Comparison of ENCODE assay signal across 19 cellular contexts in the genomic region with DNA sequence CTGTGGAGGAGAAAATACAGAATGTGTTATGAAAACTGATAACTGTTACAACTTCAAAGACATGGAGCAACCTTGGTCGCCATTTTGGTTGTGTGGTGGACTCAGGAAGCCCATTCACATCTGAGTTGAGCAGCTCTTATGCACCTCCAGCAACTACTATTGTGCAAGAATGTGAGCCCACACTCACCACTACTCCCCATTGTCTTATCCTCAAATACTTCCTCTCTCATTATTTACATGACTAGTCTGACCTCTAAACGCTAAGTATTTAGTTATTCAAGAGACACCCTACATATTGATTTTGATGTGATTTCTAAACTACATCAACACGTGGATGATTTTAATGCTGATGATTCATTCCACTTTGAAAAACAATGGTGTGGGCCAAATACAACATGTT.
DNase-seq lines count a peak whose midpoint lies in the region; ATAC-seq, FAIRE-seq and TF ChIP-seq lines count a peak whose summit lies in the region.
"Had no signal": no experiment of that assay in that cellular context is flagged by ENCODE, and none has a peak within 500 bp of the region (broad histone marks: within the 10 kb centered on the region; RNA-seq: fewer than 3 reads in every experiment).

No MANE protein-coding gene starts in this region.

- H2AFZ ChIP-seq in IMR-90 (replicated peaks; ENCODE audit: low read length, poor library complexity) (no peak overlapping the region), endothelial cell of umbilical vein (ENCODE audit: low read depth, low read length) (no peak overlapping the region)
- H2AFZ ChIP-seq: GM23248 had no signal

- H3K36me3 ChIP-seq in IMR-90 (ENCODE audit: control insufficient read depth, insufficient read depth, low read length) (no peaks in the 10 kb centered on the region), endothelial cell of umbilical vein (ENCODE audit: control insufficient read depth in 2 of 2, extremely low read depth in 1 of 2, insufficient read depth in 2 of 2, low read length in 2 of 2) (no peaks in the 10 kb centered on the region)
- H3K36me3 ChIP-seq: BE2C had no signal

- H3K4me1 ChIP-seq in IMR-90 (ENCODE audit: control insufficient read depth, insufficient read depth, low read length): no peaks in the 10 kb centered on the region
- H3K4me1 ChIP-seq in endothelial cell of umbilical vein (ENCODE audit: control insufficient read depth, extremely low read depth, insufficient read depth, low read length): no peaks in the 10 kb centered on the region
- H3K4me1 ChIP-seq: BE2C had no signal

- TF ChIP-seq POLR2A in IMR-90 (IDR thresholded peaks at IDR 0.05; ENCODE audit: low read depth, low read length) (no peak), endothelial cell of umbilical vein (IDR thresholded peaks at IDR 0.05; ENCODE audit: low read depth, low read length) (no peak)

- DNase-seq in IMR-90 (no peak), NOMO-1 treated with dmso at 0.1 percent for 144 hours (lab: John Stamatoyannopoulos, UW; ENCODE audit: unreplicated experiment) (peak; percentile 66), endothelial cell of umbilical vein (ENCODE audit: low read depth, low spot score) (peak; percentile 51), renal cortical epithelial cell (ENCODE audit: low read depth) (peak; percentile 20), activated T-cell treated with anti-CD3 and anti-CD28 coated beads for 4 hours (no peak)
- no peak for DNase-seq in activated CD4-positive, alpha-beta T cell treated with anti-CD3 and anti-CD28 coated beads for 1 hour
- DNase-seq: ACHN; BE2C; CD8-positive, alpha-beta T cell; DND-41; GDM1; GM23248; Karpas-422; NCI-H1048; NCI-H146; NCI-H2081 treated with DMSO at 0.1 percent for 48 hours; NCI-H524 had no signal

- H4K20me1 ChIP-seq in IMR-90 (ENCODE audit: insufficient read depth, low read length) (no peaks in the 10 kb centered on the region), endothelial cell of umbilical vein (replicated peaks; ENCODE audit: control insufficient read depth, extremely low read depth, insufficient read depth, low read length) (no peaks in the 10 kb centered on the region)

- H2AK9ac ChIP-seq in IMR-90 (replicated peaks; ENCODE audit: low read depth, low read length, poor library complexity): no peak overlapping the region

- H3K23ac ChIP-seq in IMR-90 (ENCODE audit: low read depth, low read length): no peak overlapping the region

- FAIRE-seq in endothelial cell of umbilical vein (lab: Jason Lieb, UNC): peak; percentile 63

- H2BK120ac ChIP-seq in IMR-90 (ENCODE audit: low read depth, low read length): no peak overlapping the region

- no peak overlapping the region for H4K8ac ChIP-seq in IMR-90 (ENCODE audit: low read depth in 2 of 2, low read length in 2 of 2)

- no peak overlapping the region for H3K4ac ChIP-seq in IMR-90 (ENCODE audit: low read depth, low read length)

- no CpG with 5 or more reads among the region's 3 CpGs for WGBS in IMR-90 (ENCODE audit: extremely low coverage in 2 of 2, insufficient read length in 1 of 2), 2 experiments

- in situ Hi-C loops in IMR-90 (cut with MboI; ENCODE audit: low sequenced_read_pairs): no loop called here

- no peak overlapping the region for H3K56ac ChIP-seq in IMR-90 (ENCODE audit: extremely low read depth, insufficient read depth, low read length)

- intact Hi-C loops in IMR-90 (cut with micrococcal nuclease) (no loop called here), endothelial cell of umbilical vein (cut with micrococcal nuclease) (no loop called here)

- no peak overlapping the region for H4K5ac ChIP-seq in IMR-90 (ENCODE audit: low read depth, low read length)

- no peak for ATAC-seq in IMR-90 (ENCODE audit: low read depth)
- ATAC-seq in HG02970 (IDR thresholded peaks at IDR 0.05; ENCODE audit: low FRiP score, unreplicated experiment): no peak
- ATAC-seq: CD8-positive, alpha-beta T cell had no signal

- H2BK15ac ChIP-seq in IMR-90 (ENCODE audit: low read depth, low read length): no peak overlapping the region

- TF ChIP-seq CTCF in IMR-90 (conservative IDR thresholded peaks at IDR 0.05; ENCODE audit: low read depth, low read length) (no peak), endothelial cell of umbilical vein (IDR thresholded peaks at IDR 0.05; ENCODE audit: extremely low read depth in 1 of 2, insufficient read depth in 1 of 2, low read depth in 1 of 2, low read length in 2 of 2) (no peak)

- POLR2A ChIA-PET in IMR-90 (lab: Charles Lee; ENCODE audit: unreplicated experiment): no interaction called here
- POLR2A ChIA-PET in endothelial cell of umbilical vein (lab: Charles Lee): no interaction called here

- H3K4me2 ChIP-seq in IMR-90 (ENCODE audit: low read depth, low read length) (no peak overlapping the region), endothelial cell of umbilical vein (ENCODE audit: insufficient read depth, low read length) (no peak overlapping the region)

- no peak overlapping the region for H3K4me3 ChIP-seq in IMR-90 (ENCODE audit: insufficient read depth, low read depth, low read length)
- H3K4me3 ChIP-seq in endothelial cell of umbilical vein (replicated peaks in 1 of 3; ENCODE audit: insufficient read depth in 1 of 3, low read depth in 1 of 3, low read length in 3 of 3): no peak overlapping the region
- H3K4me3 ChIP-seq: GM23248 had no signal

- no peaks in the 10 kb centered on the region for H3K79me1 ChIP-seq in IMR-90 (ENCODE audit: low read depth in 1 of 2, low read length in 2 of 2)

- H3K27me3 ChIP-seq in IMR-90 (ENCODE audit: control insufficient read depth, insufficient read depth, low read length) (no peaks in the 10 kb centered on the region; the same call in 1 of the 2 replicates), endothelial cell of umbilical vein (ENCODE audit: control insufficient read depth in 2 of 2, insufficient read depth in 2 of 2, low read length in 2 of 2) (peaks cover 0 to 6% of the 10 kb centered on the region in 2 experiments)
- H3K27me3 ChIP-seq: BE2C had no signal

- no peaks in the 10 kb centered on the region for H3K79me2 ChIP-seq in endothelial cell of umbilical vein (ENCODE audit: control insufficient read depth, insufficient read depth, low read length)

- no peak for TF ChIP-seq RAD21 in IMR-90 (IDR thresholded peaks at IDR 0.05; ENCODE audit: low read length)

- no peak overlapping the region for H3K14ac ChIP-seq in IMR-90 (replicated peaks; ENCODE audit: low read depth, low read length)

- H3K9me1 ChIP-seq in IMR-90 (ENCODE audit: insufficient read depth, low read length) (no peaks in the 10 kb centered on the region), endothelial cell of umbilical vein (replicated peaks; ENCODE audit: control insufficient read depth, extremely low read depth, insufficient read depth, low read length) (no peaks in the 10 kb centered on the region)

- dilution Hi-C loops in IMR-90 (cut with HindIII; ENCODE audit: low sequenced_read_pairs, unreplicated experiment) (no loop called here), endothelial cell of umbilical vein (cut with MboI; ENCODE audit: extremely low pct_ligation_motif_present, low sequenced_read_pairs) (no loop called here)

- H3K27ac ChIP-seq in IMR-90 (ENCODE audit: insufficient read depth, low read length) (no peak overlapping the region), endothelial cell of umbilical vein (ENCODE audit: insufficient read depth, low read depth, low read length) (no peak overlapping the region)
- H3K27ac ChIP-seq: GM23248, RWPE1 had no signal

- CTCF ChIA-PET in IMR-90 (lab: Yijun Ruan, JAX) (no interaction called here), endothelial cell of umbilical vein (lab: Charles Lee) (no interaction called here)

- no peak overlapping the region for H4K91ac ChIP-seq in IMR-90 (ENCODE audit: insufficient read depth, low read depth, low read length)

- no peak overlapping the region for H2BK20ac ChIP-seq in IMR-90 (ENCODE audit: low read depth, low read length)

- H3K9ac ChIP-seq in IMR-90 (ENCODE audit: low read depth, low read length) (no peak overlapping the region), endothelial cell of umbilical vein (replicated peaks; ENCODE audit: extremely low read depth, insufficient read depth, low read length) (no peak overlapping the region)
- H3K9ac ChIP-seq: GM23248 had no signal

- H2AK5ac ChIP-seq in IMR-90 (ENCODE audit: low read depth, low read length): no peak overlapping the region

- H3K18ac ChIP-seq in IMR-90 (ENCODE audit: low read depth, low read length): no peak overlapping the region

- H2BK5ac ChIP-seq in IMR-90 (ENCODE audit: low read depth, low read length, poor library complexity, severe bottlenecking): no peak overlapping the region

- no TSS peak for BruUV-seq in IMR-90 (replicated peaks; lab: Mats Ljungman, UMichigan)
- BruUV-seq in endothelial cell of umbilical vein (replicated peaks; lab: Mats Ljungman, UMichigan): no TSS peak

- peaks cover 2% of the 10 kb centered on the region for H3K9me3 ChIP-seq in IMR-90 (ENCODE audit: control insufficient read depth, insufficient read depth, low read length)
- no peaks in the 10 kb centered on the region for H3K9me3 ChIP-seq in endothelial cell of umbilical vein (replicated peaks; ENCODE audit: control insufficient read depth, insufficient read depth, low read length)
- H3K9me3 ChIP-seq: BE2C had no signal

TF ChIP-seq in IMR-90, 13 proteins besides CTCF, POLR2A, EP300 and RAD21:
- TF ChIP-seq, protein P1, sequence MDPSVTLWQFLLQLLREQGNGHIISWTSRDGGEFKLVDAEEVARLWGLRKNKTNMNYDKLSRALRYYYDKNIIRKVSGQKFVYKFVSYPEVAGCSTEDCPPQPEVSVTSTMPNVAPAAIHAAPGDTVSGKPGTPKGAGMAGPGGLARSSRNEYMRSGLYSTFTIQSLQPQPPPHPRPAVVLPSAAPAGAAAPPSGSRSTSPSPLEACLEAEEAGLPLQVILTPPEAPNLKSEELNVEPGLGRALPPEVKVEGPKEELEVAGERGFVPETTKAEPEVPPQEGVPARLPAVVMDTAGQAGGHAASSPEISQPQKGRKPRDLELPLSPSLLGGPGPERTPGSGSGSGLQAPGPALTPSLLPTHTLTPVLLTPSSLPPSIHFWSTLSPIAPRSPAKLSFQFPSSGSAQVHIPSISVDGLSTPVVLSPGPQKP (IDR thresholded peaks at IDR 0.05; ENCODE audit: borderline replicate concordance, low read depth, low read length): no peak
- TF ChIP-seq CEBPB (IDR thresholded peaks at IDR 0.05; ENCODE audit: low read depth, low read length): peak; percentile 73

TF ChIP-seq in endothelial cell of umbilical vein, 7 proteins besides CTCF, POLR2A, EP300 and RAD21:
- TF ChIP-seq FOS (IDR thresholded peaks at IDR 0.05; ENCODE audit: borderline replicate concordance, insufficient read depth, low read length) (peak; percentile 15), JUN (IDR thresholded peaks at IDR 0.05; ENCODE audit: borderline replicate concordance, insufficient read depth, insufficient read length, low read depth) (peak; percentile 14), POLR2AphosphoS5 (IDR thresholded peaks at IDR 0.05; ENCODE audit: insufficient read depth, low read depth, low read length) (no peak), EZH2 (IDR thresholded peaks at IDR 0.05; ENCODE audit: borderline replicate concordance, low read depth, low read length, severe bottlenecking) (no peak)
- TF ChIP-seq, protein P2, sequence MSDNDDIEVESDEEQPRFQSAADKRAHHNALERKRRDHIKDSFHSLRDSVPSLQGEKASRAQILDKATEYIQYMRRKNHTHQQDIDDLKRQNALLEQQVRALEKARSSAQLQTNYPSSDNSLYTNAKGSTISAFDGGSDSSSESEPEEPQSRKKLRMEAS (IDR thresholded peaks at IDR 0.05; ENCODE audit: insufficient read depth, insufficient read length): no peak

Comparison
In these comparisons a context has a peak if more than half of its experiments do, and no peak if none do; other contexts are left out.
1. DNase-seq: peak in NOMO-1 treated with dmso at 0.1 percent for 144 hours (single experiment), endothelial cell of umbilical vein (single experiment) and renal cortical epithelial cell (single experiment); none in IMR-90 (single experiment), activated CD4-positive, alpha-beta T cell treated with anti-CD3 and anti-CD28 coated beads for 1 hour (single experiment) and activated T-cell treated with anti-CD3 and anti-CD28 coated beads for 4 hours (single experiment).